In the genomic region with DNA sequence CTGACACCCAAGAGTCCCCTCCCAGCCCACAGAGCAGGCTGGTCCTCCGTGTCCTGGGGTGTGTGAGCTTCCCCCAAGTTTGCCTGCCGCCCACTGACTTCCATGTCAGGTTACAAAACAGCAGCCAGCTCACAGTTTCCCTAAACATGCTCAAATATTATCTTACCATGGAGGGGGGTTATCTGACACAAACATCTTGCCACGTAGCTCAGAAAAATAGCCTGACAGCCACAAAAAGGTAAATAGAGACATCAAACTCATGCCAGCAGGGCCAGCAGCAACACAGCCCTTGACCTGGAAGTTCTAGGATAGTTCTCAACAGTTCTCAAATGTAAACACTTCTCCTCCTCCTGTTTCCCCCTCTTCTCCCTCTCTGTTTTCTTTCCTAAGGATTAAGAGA, we compare ENCODE assay signal across 22 cellular contexts.
DNase-seq lines count a peak whose midpoint lies in the region; TF ChIP-seq lines count a peak whose summit lies in the region.
"Had no signal": no experiment of that assay in that cellular context is flagged by ENCODE, and none has a peak within 500 bp of the region (broad histone marks: within the 10 kb centered on the region; RNA-seq: fewer than 3 reads in every experiment).

No MANE protein-coding gene starts in this region.

- no peaks in the 10 kb centered on the region for H3K9me3 ChIP-seq in parathyroid adenoma (ENCODE audit: control insufficient read depth, low read length)
- H3K9me3 ChIP-seq in thymus (ENCODE audit: control insufficient read depth) = no peaks in the 10 kb centered on the region
- H3K9me3 ChIP-seq in transverse colon = no peaks in the 10 kb centered on the region
- H3K9me3 ChIP-seq: BE2C, Caco-2, SJCRH30 had no signal

- no peak for TF ChIP-seq POLR2A in transverse colon (IDR thresholded peaks at IDR 0.05)

- DNase-seq in M059J (ENCODE audit: low read depth) (peak; percentile 42), mesothelial cell of epicardium (ENCODE audit: low spot score in 2 of 2, unreplicated experiment in 2 of 2) (no peak), transverse colon (no peak)
- no peak for DNase-seq in activated CD4-positive, alpha-beta T cell treated with anti-CD3 and anti-CD28 coated beads for 1 hour
- DNase-seq: BE2C; Caco-2; CD4-positive, alpha-beta T cell; DMS 273 treated with DMSO at 0.1 percent for 48 hours; DMS79 treated with DMSO at 0.1 percent for 48 hours; H7; KBM-7; NCI-H1092 treated with DMSO at 0.1 percent for 48 hours; NCI-H146; NCI-H2029; NCI-H226; NCI-H524; NCI-H774; SJCRH30 had no signal

- TF ChIP-seq EP300 in transverse colon (IDR thresholded peaks at IDR 0.05; ENCODE audit: low read depth) = no peak

- H3K9me3 Mint-ChIP-seq in mesothelial cell of epicardium = no peaks in the 10 kb centered on the region
- H3K9me3 Mint-ChIP-seq: CD4-positive, alpha-beta T cell had no signal

- no peaks in the 10 kb centered on the region for H3K27me3 Mint-ChIP-seq in mesothelial cell of epicardium (ENCODE audit: low read depth)
- H3K27me3 Mint-ChIP-seq: CD4-positive, alpha-beta T cell had no signal

- no peaks in the 10 kb centered on the region for H3K79me2 ChIP-seq in parathyroid adenoma

- TF ChIP-seq CTCF in parathyroid adenoma (IDR thresholded peaks at IDR 0.05) (no peak), mesothelial cell of epicardium (IDR thresholded peaks at IDR 0.05; ENCODE audit: unreplicated experiment) (no peak), transverse colon (IDR thresholded peaks at IDR 0.05) (no peak)

- H3K27me3 ChIP-seq in layer of hippocampus (ENCODE audit: control insufficient read depth, insufficient read depth, low read length) = no peaks in the 10 kb centered on the region
- H3K27me3 ChIP-seq in parathyroid adenoma (ENCODE audit: control insufficient read depth, insufficient read depth, low read length) = no peaks in the 10 kb centered on the region
- no peaks in the 10 kb centered on the region for H3K27me3 ChIP-seq in thymus (ENCODE audit: control insufficient read depth, insufficient read depth)
- no peaks in the 10 kb centered on the region for H3K27me3 ChIP-seq in transverse colon
- H3K27me3 ChIP-seq: BE2C, SJCRH30 had no signal

- peaks cover 8% of the 10 kb centered on the region for H3K4me1 Mint-ChIP-seq in mesothelial cell of epicardium

- H3K4me1 ChIP-seq in parathyroid adenoma = peaks cover 29% of the 10 kb centered on the region
- H3K4me1 ChIP-seq in thymus (ENCODE audit: control insufficient read depth, insufficient read depth, low read length) = no peaks in the 10 kb centered on the region
- H3K4me1 ChIP-seq in transverse colon = peaks cover 0 to 25% (median 2%) of the 10 kb centered on the region in 4 donors
- H3K4me1 ChIP-seq: BE2C, Caco-2 had no signal

- H3K4me3 ChIP-seq in parathyroid adenoma (ENCODE audit: low read depth, low read length) (no peak overlapping the region), thymus (ENCODE audit: low read length) (no peak overlapping the region), transverse colon (no peak overlapping the region)
- H3K4me3 ChIP-seq: SJCRH30 had no signal

- H2AFZ ChIP-seq in parathyroid adenoma = peak overlapping the region; percentile 47

- H3K36me3 ChIP-seq in parathyroid adenoma (ENCODE audit: control insufficient read depth, insufficient read depth, low read length) = no peaks in the 10 kb centered on the region
- no peaks in the 10 kb centered on the region for H3K36me3 ChIP-seq in thymus (ENCODE audit: control insufficient read depth, insufficient read depth)
- no peaks in the 10 kb centered on the region for H3K36me3 ChIP-seq in transverse colon
- H3K36me3 ChIP-seq: BE2C, SJCRH30 had no signal

- H3K4me3 Mint-ChIP-seq in mesothelial cell of epicardium = no peak overlapping the region
- H3K4me3 Mint-ChIP-seq: CD4-positive, alpha-beta T cell had no signal

- H3K27ac Mint-ChIP-seq in mesothelial cell of epicardium = no peak overlapping the region
- H3K27ac Mint-ChIP-seq: CD4-positive, alpha-beta T cell had no signal

- H3K27ac ChIP-seq in layer of hippocampus (ENCODE audit: low read depth, low read length) = peak overlapping the region; percentile 32
- peak overlapping the region; percentile 64 for H3K27ac ChIP-seq in parathyroid adenoma
- H3K27ac ChIP-seq in thymus (ENCODE audit: low read depth) = peak overlapping the region; percentile 64
- no peak overlapping the region for H3K27ac ChIP-seq in transverse colon
- H3K27ac ChIP-seq: HL-60, SJCRH30 had no signal

- H3K9ac ChIP-seq in parathyroid adenoma = no peak overlapping the region

- H3K4me2 ChIP-seq in parathyroid adenoma (ENCODE audit: low read length) = no peak overlapping the region

- intact Hi-C loops in transverse colon (cut with DNase I; ENCODE audit: low total_unique reads) = no loop called here

- H3K36me3 Mint-ChIP-seq in mesothelial cell of epicardium = no peaks in the 10 kb centered on the region

- in situ Hi-C loops in transverse colon (cut with MboI; ENCODE audit: low pct_ligation_motif_present in 1 of 4, low pct_unique_long_range_greater_than_20kb in 1 of 4, low sequenced_read_pairs in 3 of 4) = no loop called here

- whole genome bisulfite sequencing in thymus = 77% methylated on average over 3 of the region's 3 CpGs
- 40 to 68% methylated on average over 1 to 3 of the region's 3 CpGs for WGBS in transverse colon (ENCODE audit: low coverage in 1 of 2), 2 donors

Comparison
In these comparisons a context has a peak if more than half of its experiments do, and no peak if none do; other contexts are left out.
1. H3K27ac ChIP-seq: peak in layer of hippocampus (single experiment), parathyroid adenoma (single experiment) and thymus (single experiment); none in transverse colon (0 of 4).